In genomic region chr2:119366161-119366648, GRCh38 we compare ENCODE assay signal across 8 cellular contexts. TPM values are rescaled to one million over a fixed set of nuclear protein-coding genes. Genes with fewer than 3 reads are reported as not detected.
DNase-seq lines count a peak whose midpoint lies in the region; ATAC-seq and TF ChIP-seq lines count a peak whose summit lies in the region.

No MANE protein-coding gene starts in this region.

- peaks cover 28% of the 10 kb centered on the region for H3K36me3 Mint-ChIP-seq in activated naive CD4-positive, alpha-beta T cell treated with anti-CD3 and anti-CD28 coated beads, Interleukin-2, amount 10 ng/mL, durations not matched to agents 7 days and 5 days

- ATAC-seq in HG03108 (IDR thresholded peaks at IDR 0.05; ENCODE audit: unreplicated experiment) (peak; percentile 1), gastroesophageal sphincter (peak; percentile 3)

- CTCF ChIA-PET in activated naive CD4-positive, alpha-beta T cell treated with anti-CD3 and anti-CD28 coated beads, Interleukin-2, amount 10 ng/mL, durations not matched to agents 7 days and 5 days (lab: Charles Lee), result no interaction called here

- H3K4me1 ChIP-seq in gastroesophageal sphincter (peaks cover 4 to 41% (median 12%) of the 10 kb centered on the region in 3 donors), parathyroid adenoma (peaks cover 36% of the 10 kb centered on the region)

- H3K4me3 Mint-ChIP-seq in activated naive CD4-positive, alpha-beta T cell treated with anti-CD3 and anti-CD28 coated beads, Interleukin-2, amount 10 ng/mL, durations not matched to agents 7 days and 5 days, result peak overlapping the region; percentile 98

- peaks cover 49% of the 10 kb centered on the region for H3K4me1 Mint-ChIP-seq in activated naive CD4-positive, alpha-beta T cell treated with anti-CD3 and anti-CD28 coated beads, Interleukin-2, amount 10 ng/mL, durations not matched to agents 7 days and 5 days

- H3K4me3 ChIP-seq in WI38 (ENCODE audit: low read depth, low read length) (peak overlapping the region; percentile 92), gastroesophageal sphincter (peak overlapping the region; percentile 71 to 85), parathyroid adenoma (ENCODE audit: low read depth, low read length) (peak overlapping the region; percentile 94)

- H3K27me3 ChIP-seq in gastroesophageal sphincter (no peaks in the 10 kb centered on the region), parathyroid adenoma (ENCODE audit: control insufficient read depth, insufficient read depth, low read length) (no peaks in the 10 kb centered on the region)

- H3K9ac ChIP-seq in parathyroid adenoma, result peak overlapping the region; percentile 65

- no peak for TF ChIP-seq POLR2A in gastroesophageal sphincter (IDR thresholded peaks at IDR 0.05)

- H3K36me3 ChIP-seq in gastroesophageal sphincter, result peaks cover 0 to 32% of the 10 kb centered on the region in 2 donors
- no peaks in the 10 kb centered on the region for H3K36me3 ChIP-seq in parathyroid adenoma (ENCODE audit: control insufficient read depth, insufficient read depth, low read length)

- H3K27me3 Mint-ChIP-seq in activated naive CD4-positive, alpha-beta T cell treated with anti-CD3 and anti-CD28 coated beads, Interleukin-2, amount 10 ng/mL, durations not matched to agents 7 days and 5 days, result no peaks in the 10 kb centered on the region

- peak overlapping the region; percentile 93 for H3K27ac Mint-ChIP-seq in activated naive CD4-positive, alpha-beta T cell treated with anti-CD3 and anti-CD28 coated beads, Interleukin-2, amount 10 ng/mL, durations not matched to agents 7 days and 5 days

- TF ChIP-seq CTCF in WI38 (IDR thresholded peaks at IDR 0.05; ENCODE audit: low read depth, low read length) (no peak), gastroesophageal sphincter (IDR thresholded peaks at IDR 0.05) (no peak), parathyroid adenoma (IDR thresholded peaks at IDR 0.05) (no peak)

- WGBS in gastroesophageal sphincter (ENCODE audit: low coverage in 1 of 2), 2 donors, result 1 to 6% methylated on average over 5 to 12 of the region's 17 CpGs

- TF ChIP-seq EP300 in gastroesophageal sphincter (IDR thresholded peaks at IDR 0.05), result no peak

- H3K4me2 ChIP-seq in parathyroid adenoma (ENCODE audit: low read length), result peak overlapping the region; percentile 93

- peak overlapping the region; percentile 92 for H2AFZ ChIP-seq in parathyroid adenoma

- H3K27ac ChIP-seq in gastroesophageal sphincter (peak overlapping the region; percentile 51 to 89 (median 82)), parathyroid adenoma (peak overlapping the region; percentile 98)

- H3K9me3 ChIP-seq in gastroesophageal sphincter (no peaks in the 10 kb centered on the region), parathyroid adenoma (ENCODE audit: control insufficient read depth, low read length) (no peaks in the 10 kb centered on the region)

- H3K79me2 ChIP-seq in parathyroid adenoma, result peaks cover 24% of the 10 kb centered on the region

- no peak for DNase-seq in activated naive CD4-positive, alpha-beta T cell treated with anti-CD3 and anti-CD28 coated beads, Interleukin-2, amount 10 ng/mL, durations not matched to agents 7 days and 5 days
- no peak for DNase-seq in activated naive CD4-positive, alpha-beta T cell treated with anti-CD3 and anti-CD28 coated beads, Interleukin-2, amount 50 U/mL, for 16 hours
- DNase-seq in epidermal melanocyte (ENCODE audit: insufficient read length, low spot score), result no peak
- no peak for DNase-seq in GOT3 (lab: John Stamatoyannopoulos, UW)

- H3K9me3 Mint-ChIP-seq in activated naive CD4-positive, alpha-beta T cell treated with anti-CD3 and anti-CD28 coated beads, Interleukin-2, amount 10 ng/mL, durations not matched to agents 7 days and 5 days, result no peaks in the 10 kb centered on the region

RNA-seq across cellular contexts. Expression of gene C2orf76, which starts 0.4 kb away (rescaled TPM):
- 10 to 100 TPM in 2 of 4 donors, 1 to 10 TPM in 2; 9.2 to 17.3 (median 11.9) TPM for total RNA-seq in gastroesophageal sphincter

RNA-seq across cellular contexts. Expression of gene DBI, which starts 0.6 kb away (rescaled TPM):
- 100 to 1,000 TPM in 1 of 4 donors, 10 to 100 TPM in 3; 43.0 to 101 (median 80.9) TPM for total RNA-seq in gastroesophageal sphincter
